In genomic region chr15:51829360-51830278, GRCh38 we compare ENCODE assay signal across 8 cellular contexts. TPM values are rescaled to one million over a fixed set of nuclear protein-coding genes. Genes with fewer than 3 reads are reported as not detected.
DNase-seq lines count a peak whose midpoint lies in the region; FAIRE-seq and TF ChIP-seq lines count a peak whose summit lies in the region.

Gene TMOD3 (plus strand): TSS chr15:51829653. CDS start chr15:51862885, 33,232 bp downstream.

- peak; percentile 52 for FAIRE-seq in G401.6 (lab: Jason Lieb, UNC)

- H3K4me3 ChIP-seq in HAP-1, result peak within 1 kb of the TSS; percentile 97
- peak within 1 kb of the TSS; percentile 98 for H3K4me3 ChIP-seq in MG63
- peak within 1 kb of the TSS; percentile 66 to 75 for H3K4me3 ChIP-seq in SK-N-SH (ENCODE audit: low read depth in 2 of 2, low read length in 1 of 2)

- 6% methylated on average over 23 of the region's 89 CpGs for WGBS in SK-N-SH (ENCODE audit: low lambda C conversion rate)

- H3K27ac ChIP-seq in SK-N-SH (ENCODE audit: low read depth in 2 of 2, low read length in 1 of 2) (peak within 1 kb of the TSS; percentile 76 to 79), substantia nigra (ENCODE audit: low read depth, low read length, poor library complexity, severe bottlenecking) (peak within 1 kb of the TSS; percentile 74)

- CTCF ChIA-PET in SK-N-SH (lab: Yijun Ruan, JAX), result interaction anchor here (0.6 to 1.0 kb wide), 2 partner anchors 30 to 137 kb away, joined by 3 read pairs; no protein-coding TSS in a partner anchor

- H3K9me3 ChIP-seq in HAP-1, result no peaks in the 10 kb centered on the region
- H3K9me3 ChIP-seq in MG63, result no peaks in the 10 kb centered on the region
- H3K9me3 ChIP-seq in SK-N-SH, result no peaks in the 10 kb centered on the region

- H3K4me1 ChIP-seq in HAP-1 (peaks cover 13% of the 10 kb centered on the region), SK-N-SH (ENCODE audit: control insufficient read depth in 1 of 2, insufficient read depth in 2 of 2, low read depth in 1 of 2, low read length in 1 of 2) (peaks cover 7 to 16% of the 10 kb centered on the region in 2 experiments; a peak in 3 of 4 replicates)

- H3K9ac ChIP-seq in SK-N-SH, result peak within 1 kb of the TSS; percentile 84

- no peaks in the 10 kb centered on the region for H3K27me3 ChIP-seq in HAP-1 (ENCODE audit: low read depth)
- H3K27me3 ChIP-seq in MG63, result no peaks in the 10 kb centered on the region
- no peaks in the 10 kb centered on the region for H3K27me3 ChIP-seq in SK-N-SH (ENCODE audit: insufficient read depth)

- POLR2A ChIA-PET in SK-N-SH (lab: Yijun Ruan, JAX), result interaction anchor here (1.5 kb wide), 1 partner anchor 9 kb away, joined by 6 read pairs; no protein-coding TSS in a partner anchor

- peak in 1 of 2 experiments; percentile 3; a peak in 1 of 4 replicates for TF ChIP-seq EP300 in SK-N-SH (IDR thresholded peaks at IDR 0.05; ENCODE audit: borderline replicate concordance in 1 of 2, low read depth in 1 of 2, low read length in 1 of 2)

- H4K20me1 ChIP-seq in SK-N-SH (ENCODE audit: insufficient read depth), result peaks cover 39% of the 10 kb centered on the region

- peak within 1 kb of the TSS; percentile 27 for H2AFZ ChIP-seq in SK-N-SH (ENCODE audit: low read depth)

- peaks cover 52% of the 10 kb centered on the region for H3K79me2 ChIP-seq in SK-N-SH (ENCODE audit: insufficient read depth)

- peaks cover 12% of the 10 kb centered on the region for H3F3A ChIP-seq in SK-N-SH (replicated peaks; ENCODE audit: insufficient read depth)

- in situ Hi-C loops in HAP-1 (cut with MboI; ENCODE audit: low sequenced_read_pairs), result no loop called here

- no peak for TF ChIP-seq CTCF in SK-N-SH (IDR thresholded peaks at IDR 0.05)

- peak within 1 kb of the TSS; percentile 79 for H3K4me2 ChIP-seq in SK-N-SH

- TF ChIP-seq RAD21 in SK-N-SH (IDR thresholded peaks at IDR 0.05; ENCODE audit: low read length), result no peak

- H3K9me2 ChIP-seq in SK-N-SH, result no peaks in the 10 kb centered on the region

- DNase-seq in HAP-1 (ENCODE audit: low spot score in 2 of 2), result peak; percentile 87 to 96
- peak; percentile 91 for DNase-seq in MG63
- DNase-seq in SK-N-SH, result peak; percentile 95
- peak; percentile 91 for DNase-seq in activated naive CD4-positive, alpha-beta T cell treated with anti-CD3 and anti-CD28 coated beads, Interleukin-2, amount 50 U/mL, for 16 hours
- DNase-seq in germinal center (ENCODE audit: low spot score), result peak; percentile 95
- peak; percentile 48 for DNase-seq in non-pigmented ciliary epithelial cell (ENCODE audit: low read depth)
- peak in 48 of 49 donors; percentile 58 to 95 (median 86) for DNase-seq in substantia nigra (lab: John Stamatoyannopoulos, UW)

- peaks cover 4% of the 10 kb centered on the region for H3K36me3 ChIP-seq in HAP-1 (replicated peaks)
- H3K36me3 ChIP-seq in MG63, result no peaks in the 10 kb centered on the region
- peaks cover 0 to 4% of the 10 kb centered on the region in 2 experiments for H3K36me3 ChIP-seq in SK-N-SH (replicated peaks in 1 of 2; ENCODE audit: control insufficient read depth in 1 of 2, insufficient read depth in 2 of 2, low read length in 1 of 2)

TF ChIP-seq in SK-N-SH, 30 proteins besides CTCF, POLR2A, EP300 and RAD21:
- TF ChIP-seq TEAD4 (IDR thresholded peaks at IDR 0.05; ENCODE audit: borderline replicate concordance, insufficient read depth) (no peak), NRF1 (IDR thresholded peaks at IDR 0.05; ENCODE audit: low read depth, low read length) (peak; percentile 72), RXRA (IDR thresholded peaks at IDR 0.05; ENCODE audit: borderline replicate concordance, low read depth) (no peak), ZBTB33 (IDR thresholded peaks at IDR 0.05; ENCODE audit: borderline replicate concordance, low read depth) (no peak), MAX (IDR thresholded peaks at IDR 0.05; ENCODE audit: low read depth) (no peak), GATA2 (CRISPR knock-in tag; IDR thresholded peaks at IDR 0.05) (no peak), SMC3 (IDR thresholded peaks at IDR 0.05; ENCODE audit: low read depth, low read length) (no peak), JUND (IDR thresholded peaks at IDR 0.05) (no peak), USF1 (IDR thresholded peaks at IDR 0.05; ENCODE audit: borderline replicate concordance, low read depth) (no peak), TAF1 (IDR thresholded peaks at IDR 0.05; ENCODE audit: borderline replicate concordance, low read depth, low read length) (peak; percentile 51; the same call in 1 of the 2 replicates), RFX5 (IDR thresholded peaks at IDR 0.05; ENCODE audit: low read length) (no peak), YY1 (IDR thresholded peaks at IDR 0.05; ENCODE audit: low read depth) (peak; percentile 70; the same call in 1 of the 2 replicates), MXI1 (IDR thresholded peaks at IDR 0.05; ENCODE audit: low read depth, low read length) (no peak; the same call in 1 of the 2 replicates), NFIC (IDR thresholded peaks at IDR 0.05; ENCODE audit: borderline replicate concordance) (no peak), ELF1 (IDR thresholded peaks at IDR 0.05) (peak; percentile 60; the same call in 1 of the 2 replicates), GABPA (IDR thresholded peaks at IDR 0.05; ENCODE audit: low read depth) (no peak), POLR2AphosphoS5 (IDR thresholded peaks at IDR 0.05; ENCODE audit: low read depth, low read length) (peak; percentile 96), RCOR1 (IDR thresholded peaks at IDR 0.05; ENCODE audit: low read length) (no peak), USF2 (IDR thresholded peaks at IDR 0.05; ENCODE audit: borderline replicate concordance, low read depth, low read length) (no peak), PBX3 (IDR thresholded peaks at IDR 0.05) (no peak), MEF2A (IDR thresholded peaks at IDR 0.05; ENCODE audit: borderline replicate concordance, low read depth) (no peak)

RNA-seq across cellular contexts. Expression of gene TMOD3, which starts in this region (rescaled TPM):
- total RNA-seq in MG63 (2014; rRNA removed; shearing (Covaris generic); ENCODE audit: low replicate concordance), result 37.8 and 40.6 TPM in 2 replicates
- 6.0 and 7.6 TPM in 2 replicates for polyA plus RNA-seq in SK-N-SH (2012; rRNA removed)
- 10.1 and 12.7 TPM in 2 replicates for polyA plus RNA-seq in SK-N-SH (2012; cell fraction: cytosol; rRNA removed)
- polyA plus RNA-seq in SK-N-SH (2012; cell fraction: nucleus; rRNA removed), result 3.8 and 7.2 TPM in 2 replicates

Comparison
In these comparisons a context has a peak if more than half of its experiments do, and no peak if none do; other contexts are left out.
1. Peak in every context shown above with its lines: DNase-seq, H3K4me3 ChIP-seq and H3K27ac ChIP-seq.